17 cellular contexts compared by ENCODE assay signal in genomic region chr20:57180954-57181353, GRCh38.
"Had no signal": no experiment of that assay in that cellular context is flagged by ENCODE, and none has a peak within 500 bp of the region (broad histone marks: within the 10 kb centered on the region; RNA-seq: fewer than 3 reads in every experiment).

No MANE protein-coding gene starts in this region.

- H3K27ac ChIP-seq: coronary artery, esophagus muscularis mucosa, psoas muscle, spleen had no signal

- H3K27me3 Mint-ChIP-seq: activated naive CD8-positive, alpha-beta T cell had no signal

- H3K9me3 ChIP-seq: esophagus muscularis mucosa, psoas muscle, spleen had no signal

- H3K36me3 ChIP-seq: esophagus muscularis mucosa, spleen had no signal

- H3K27ac Mint-ChIP-seq: activated CD8-positive, alpha-beta T cell treated with anti-CD3 and anti-CD28 coated beads, Interleukin-2, amount 10 ng/mL, durations not matched to agents 7 days and 5 days; activated naive CD8-positive, alpha-beta T cell; activated T-cell treated with anti-CD3 and anti-CD28 coated beads, Interleukin-2, amount 50 U/mL, for 72 hours; immature natural killer cell; natural killer cell treated with Interleukin-12 subunit alpha and Interleukin-12 subunit beta and Interleukin-15 and Interleukin-18, amount 100 ng/mL, for 72 hours; T-helper 17 cell had no signal

- H3K4me1 ChIP-seq: esophagus muscularis mucosa, psoas muscle, spleen had no signal

- H3K36me3 Mint-ChIP-seq: activated naive CD8-positive, alpha-beta T cell; immature natural killer cell; natural killer cell treated with Interleukin-12 subunit alpha and Interleukin-12 subunit beta and Interleukin-15 and Interleukin-18, amount 100 ng/mL, for 72 hours had no signal

- H3K9me3 Mint-ChIP-seq: activated T-cell treated with anti-CD3 and anti-CD28 coated beads, Interleukin-2, amount 50 U/mL, for 72 hours; central memory CD8-positive, alpha-beta T cell; immature natural killer cell; natural killer cell treated with Interleukin-12 subunit alpha and Interleukin-12 subunit beta and Interleukin-15 and Interleukin-18, amount 100 ng/mL, for 72 hours had no signal

- DNase-seq: activated CD4-positive, alpha-beta T cell treated with anti-CD3 and anti-CD28 coated beads for 48 hours; activated CD8-positive, alpha-beta memory T cell treated with anti-CD3 and anti-CD28 coated beads, Interleukin-2, amount 50 U/mL, for 4 hours; activated CD8-positive, alpha-beta T cell treated with anti-CD3 and anti-CD28 coated beads, Interleukin-2, amount 10 ng/mL, durations not matched to agents 7 days and 5 days; activated gamma-delta T cell; activated T-cell treated with anti-CD3 and anti-CD28 coated beads, Interleukin-2, amount 50 U/mL, for 72 hours; amniotic stem cell; hypothalamus; immature natural killer cell; spleen; stimulated activated CD4-positive, alpha-beta T cell treated with anti-CD3 and anti-CD28 coated beads, Interleukin-1b, Interleukin-23, amount 100 ng/mL, for 48 hours; T-helper 17 cell had no signal

- H3K4me1 Mint-ChIP-seq: central memory CD8-positive, alpha-beta T cell; immature natural killer cell; T-helper 17 cell had no signal

- ATAC-seq: activated CD8-positive, alpha-beta T cell treated with anti-CD3 and anti-CD28 coated beads, Interleukin-2, amount 10 ng/mL, durations not matched to agents 7 days and 5 days; activated T-cell treated with anti-CD3 and anti-CD28 coated beads, Interleukin-2, amount 50 U/mL, for 72 hours; natural killer cell treated with Interleukin-12 subunit alpha and Interleukin-12 subunit beta and Interleukin-15 and Interleukin-18, amount 100 ng/mL, for 72 hours; psoas muscle; T-helper 17 cell had no signal

- H3K4me3 Mint-ChIP-seq: activated CD8-positive, alpha-beta T cell treated with anti-CD3 and anti-CD28 coated beads, Interleukin-2, amount 10 ng/mL, durations not matched to agents 7 days and 5 days; activated naive CD8-positive, alpha-beta T cell; activated T-cell treated with anti-CD3 and anti-CD28 coated beads, Interleukin-2, amount 50 U/mL, for 72 hours; central memory CD8-positive, alpha-beta T cell; immature natural killer cell; natural killer cell treated with Interleukin-12 subunit alpha and Interleukin-12 subunit beta and Interleukin-15 and Interleukin-18, amount 100 ng/mL, for 72 hours; T-helper 17 cell had no signal

- H3K4me3 ChIP-seq: coronary artery, esophagus muscularis mucosa, psoas muscle, spleen had no signal
